Comparison of ENCODE assay signal across 6 cellular contexts in the genomic region with DNA sequence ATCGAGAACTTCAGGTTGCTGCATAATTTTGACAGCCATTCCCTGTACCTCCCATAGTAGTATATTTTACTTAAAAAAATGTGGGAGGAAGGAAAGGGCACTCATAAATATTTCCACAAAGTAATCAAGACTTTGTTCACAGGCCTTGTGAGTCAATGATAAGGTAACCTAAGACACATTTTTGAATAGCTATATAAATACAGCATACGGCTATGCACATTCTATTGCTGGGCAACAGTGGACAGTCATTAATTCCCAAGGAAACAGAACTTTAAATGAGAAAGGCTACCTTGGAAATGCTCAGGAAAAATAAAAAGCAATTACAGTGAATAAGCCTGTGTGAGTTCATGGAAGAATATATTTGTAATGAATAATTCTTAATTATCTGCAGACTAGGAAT.
"Had no signal": no experiment of that assay in that cellular context is flagged by ENCODE, and none has a peak within 500 bp of the region (broad histone marks: within the 10 kb centered on the region; RNA-seq: fewer than 3 reads in every experiment).

No MANE protein-coding gene starts in this region.

- H3K4me3 ChIP-seq: K562 had no signal

- H3K27ac ChIP-seq: HL-60 had no signal

- ATAC-seq: HepG2, K562 had no signal

- DNase-seq: IMR-90, KBM-7, KG1 had no signal
